Comparison of ENCODE assay signal across 21 cellular contexts in the genomic region with DNA sequence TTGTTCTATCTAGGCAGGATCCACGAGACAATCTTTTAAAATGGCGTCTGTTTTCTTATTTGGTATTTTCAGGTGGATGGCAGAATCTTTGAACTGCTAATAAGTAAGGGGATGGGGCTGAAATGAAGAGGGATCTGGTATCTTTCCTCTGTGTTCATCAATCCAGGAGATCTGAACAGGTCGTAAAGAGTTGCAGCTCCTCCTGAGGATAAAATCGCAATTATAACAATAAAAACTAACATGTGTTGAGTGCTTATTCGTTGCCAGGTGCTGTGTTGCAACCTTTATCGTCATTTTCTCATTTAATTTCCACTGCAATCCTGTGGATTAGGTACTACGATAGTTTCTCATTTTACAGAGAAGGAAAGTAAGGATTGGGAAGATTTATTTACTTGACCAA.
A peak's percentile ranks its signal among the peaks of the same experiment; 100 is the strongest.
DNase-seq lines count a peak whose midpoint lies in the region; ATAC-seq and TF ChIP-seq lines count a peak whose summit lies in the region.
"Had no signal": no experiment of that assay in that cellular context is flagged by ENCODE, and none has a peak within 500 bp of the region (broad histone marks: within the 10 kb centered on the region; RNA-seq: fewer than 3 reads in every experiment).

No MANE protein-coding gene starts in this region.

- 51% methylated on average over 7 of the region's 7 CpGs for WGBS in SK-N-SH (ENCODE audit: low lambda C conversion rate)

- H3K4me1 Mint-ChIP-seq in HFFc6 (ENCODE audit: low read depth) (peaks cover 80% of the 10 kb centered on the region), mesothelial cell of epicardium (peaks cover 18% of the 10 kb centered on the region), type B pancreatic cell (ENCODE audit: unreplicated experiment) (no peaks in the 10 kb centered on the region)

- DNase-seq in HFFc6, result no peak
- no peak for DNase-seq in SK-N-SH
- DNase-seq in mesothelial cell of epicardium (ENCODE audit: low spot score in 2 of 2, unreplicated experiment in 2 of 2), result no peak
- no peak for DNase-seq in type B pancreatic cell (ENCODE audit: extremely low spot score, unreplicated experiment)
- DNase-seq in head of caudate nucleus, result no peak
- no peak for DNase-seq in right atrium auricular region (ENCODE audit: low spot score)
- DNase-seq: CD4-positive, CD25-positive, alpha-beta regulatory T cell; COR-L47; GF-D8; H7; Kasumi-1; MG63; NCI-H1092; NCI-H1436 treated with DMSO at 0.1 percent for 48 hours; NCI-H2029; NCI-H2171 treated with DMSO at 0.1 percent for 48 hours; NCI-H510A treated with DMSO at 0.1 percent for 48 hours; NCI-H774 had no signal

- intact Hi-C loops in head of caudate nucleus (cut with DNase I), result loop anchor here (10.0 kb wide), 1 partner anchor 131 kb away; the partner anchor contains the start of gene DPYD

- H3K4me1 ChIP-seq in SK-N-SH (ENCODE audit: control insufficient read depth in 1 of 2, insufficient read depth in 2 of 2, low read depth in 1 of 2, low read length in 1 of 2), result peaks cover 7 to 17% of the 10 kb centered on the region in 2 experiments; a peak in 3 of 4 replicates
- peaks cover 0 to 9% of the 10 kb centered on the region in 2 donors for H3K4me1 ChIP-seq in right atrium auricular region

- no peak for TF ChIP-seq EP300 in SK-N-SH (IDR thresholded peaks at IDR 0.05; ENCODE audit: borderline replicate concordance in 1 of 2, low read depth in 1 of 2, low read length in 1 of 2)

- no peaks in the 10 kb centered on the region for H4K20me1 ChIP-seq in SK-N-SH (ENCODE audit: insufficient read depth)

- H3K4me3 ChIP-seq in SK-N-SH (ENCODE audit: low read depth in 2 of 2, low read length in 1 of 2), result peak overlapping the region; percentile 47 to 56; a peak in 3 of 4 replicates
- no peak overlapping the region for H3K4me3 ChIP-seq in right atrium auricular region
- H3K4me3 ChIP-seq: MG63 had no signal

- H3K9me3 ChIP-seq in SK-N-SH (no peaks in the 10 kb centered on the region), right atrium auricular region (no peaks in the 10 kb centered on the region)
- H3K9me3 ChIP-seq: MG63 had no signal

- H2AFZ ChIP-seq in SK-N-SH (ENCODE audit: low read depth), result peak overlapping the region; percentile 47; the same call in 1 of the 2 replicates

- CTCF ChIA-PET in SK-N-SH (lab: Yijun Ruan, JAX), result interaction anchor here (1.1 to 4.3 kb wide), 7 partner anchors 18 to 412 kb away, joined by 3 to 53 read pairs (median 4); no protein-coding TSS in a partner anchor

- ATAC-seq in HG02852 (IDR thresholded peaks at IDR 0.05; ENCODE audit: unreplicated experiment), result no peak

- no peaks in the 10 kb centered on the region for H3K27me3 ChIP-seq in SK-N-SH (ENCODE audit: insufficient read depth)
- H3K27me3 ChIP-seq in right atrium auricular region, result no peaks in the 10 kb centered on the region
- H3K27me3 ChIP-seq: MG63 had no signal

- H3K9me2 ChIP-seq in SK-N-SH, result no peaks in the 10 kb centered on the region

- no peak for TF ChIP-seq CTCF in HFFc6 (IDR thresholded peaks at IDR 0.05)
- no peak for TF ChIP-seq CTCF in SK-N-SH (IDR thresholded peaks at IDR 0.05)
- TF ChIP-seq CTCF in mesothelial cell of epicardium (IDR thresholded peaks at IDR 0.05; ENCODE audit: unreplicated experiment), result no peak
- TF ChIP-seq CTCF in type B pancreatic cell (conservative IDR thresholded peaks at IDR 0.05), result no peak
- TF ChIP-seq CTCF in right atrium auricular region (IDR thresholded peaks at IDR 0.05), result no peak

- peak overlapping the region; percentile 72 to 82 for H3K27ac ChIP-seq in SK-N-SH (ENCODE audit: low read depth in 2 of 2, low read length in 1 of 2)
- H3K27ac ChIP-seq in right atrium auricular region, result no peak overlapping the region
- H3K27ac ChIP-seq: RWPE1 had no signal

- peak overlapping the region; percentile 88; the same call in 1 of the 2 replicates for H3K4me3 Mint-ChIP-seq in HFFc6
- H3K4me3 Mint-ChIP-seq in mesothelial cell of epicardium, result peak overlapping the region; percentile 26
- H3K4me3 Mint-ChIP-seq in type B pancreatic cell, result peak overlapping the region; percentile 51
- H3K4me3 Mint-ChIP-seq: B cell; CD4-positive, CD25-positive, alpha-beta regulatory T cell had no signal

- H3K9ac ChIP-seq in SK-N-SH, result peak overlapping the region; percentile 65

- TF ChIP-seq RAD21 in SK-N-SH (IDR thresholded peaks at IDR 0.05; ENCODE audit: low read length), result no peak

- H3K4me2 ChIP-seq in SK-N-SH, result peak overlapping the region; percentile 59; the same call in 1 of the 2 replicates

- H3K27ac Mint-ChIP-seq in HFFc6 (no peak overlapping the region), mesothelial cell of epicardium (no peak overlapping the region), type B pancreatic cell (no peak overlapping the region)
- H3K27ac Mint-ChIP-seq: B cell had no signal

- peaks cover 5% of the 10 kb centered on the region; the same call in 1 of the 2 replicates for H3K9me3 Mint-ChIP-seq in HFFc6
- no peaks in the 10 kb centered on the region for H3K9me3 Mint-ChIP-seq in mesothelial cell of epicardium
- H3K9me3 Mint-ChIP-seq in type B pancreatic cell, result no peaks in the 10 kb centered on the region

- no peaks in the 10 kb centered on the region for H3K79me2 ChIP-seq in SK-N-SH (ENCODE audit: insufficient read depth)

- peaks cover 2% of the 10 kb centered on the region; the same call in 1 of the 2 replicates for H3K27me3 Mint-ChIP-seq in HFFc6 (ENCODE audit: insufficient read depth)
- H3K27me3 Mint-ChIP-seq in mesothelial cell of epicardium (ENCODE audit: low read depth), result peaks cover 46% of the 10 kb centered on the region
- peaks cover 60% of the 10 kb centered on the region for H3K27me3 Mint-ChIP-seq in type B pancreatic cell

- H3F3A ChIP-seq in SK-N-SH (replicated peaks; ENCODE audit: insufficient read depth), result peaks cover 12% of the 10 kb centered on the region

- POLR2A ChIA-PET in SK-N-SH (lab: Yijun Ruan, JAX), result interaction anchor here (1.4 kb wide), 1 partner anchor 397 kb away, joined by 4 read pairs; no protein-coding TSS in a partner anchor

- H3K36me3 Mint-ChIP-seq in HFFc6 (ENCODE audit: low read depth), result peaks cover 5% of the 10 kb centered on the region
- no peaks in the 10 kb centered on the region for H3K36me3 Mint-ChIP-seq in mesothelial cell of epicardium
- H3K36me3 Mint-ChIP-seq in type B pancreatic cell, result no peaks in the 10 kb centered on the region
- H3K36me3 Mint-ChIP-seq: CD4-positive, CD25-positive, alpha-beta regulatory T cell had no signal

- H3K36me3 ChIP-seq in SK-N-SH (replicated peaks in 1 of 2; ENCODE audit: control insufficient read depth in 1 of 2, insufficient read depth in 2 of 2, low read length in 1 of 2), result no peaks in the 10 kb centered on the region
- H3K36me3 ChIP-seq in right atrium auricular region, result no peaks in the 10 kb centered on the region
- H3K36me3 ChIP-seq: MG63 had no signal

TF ChIP-seq in SK-N-SH, 30 proteins besides CTCF, POLR2A, EP300 and RAD21:
- TF ChIP-seq FOSL2 (IDR thresholded peaks at IDR 0.05; ENCODE audit: borderline replicate concordance, low read depth) (no peak), GATA2 (CRISPR knock-in tag; IDR thresholded peaks at IDR 0.05) (peak; percentile 47), YY1 (IDR thresholded peaks at IDR 0.05; ENCODE audit: low read depth) (peak; percentile 72)

Comparison
In these comparisons a context has a peak if more than half of its experiments do, and no peak if none do; other contexts are left out.
1. H3K4me3 Mint-ChIP-seq: peak in every context shown above with its lines; median percentile 88 in HFFc6; 51 in type B pancreatic cell; 26 in mesothelial cell of epicardium.
2. H3K27ac ChIP-seq: peak in SK-N-SH (2 of 2); none in right atrium auricular region (0 of 2).
3. H3K4me3 ChIP-seq: peak in SK-N-SH (2 of 2); none in right atrium auricular region (0 of 2).